ENCODE assay signal across 1 cellular context in the genomic region with DNA sequence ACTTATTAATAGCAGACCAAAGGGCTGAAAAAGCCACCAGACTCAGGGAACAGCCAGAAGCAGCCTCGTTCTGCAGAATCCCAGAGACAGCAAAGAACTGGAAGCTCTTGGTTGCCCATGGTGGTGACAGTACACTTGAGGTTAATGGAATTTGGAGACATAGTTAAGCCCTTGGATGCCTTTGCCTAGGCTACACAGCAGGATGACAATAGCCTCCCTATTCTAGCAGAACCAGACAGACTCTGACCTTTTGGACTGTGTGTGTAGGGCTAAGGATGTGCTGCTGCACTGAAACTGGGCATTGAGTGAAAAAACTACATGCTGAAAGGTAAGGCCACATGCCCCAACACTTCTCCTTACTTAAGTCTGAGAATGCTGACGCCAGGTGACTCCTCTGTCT.
A peak's percentile ranks its signal among the peaks of the same experiment; 100 is the strongest.
TF ChIP-seq lines count a peak whose summit lies in the region.

No MANE protein-coding gene starts in this region.

TF ChIP-seq in HepG2, 621 proteins besides CTCF, POLR2A, EP300 and RAD21 (continued from another document and continues in another):
- TF ChIP-seq DZIP1 (CRISPR knock-in tag; IDR thresholded peaks at IDR 0.05) (no peak), HNRNPK (IDR thresholded peaks at IDR 0.05; ENCODE audit: low read depth, low read length, poor library complexity, severe bottlenecking) (no peak), MBNL3 (CRISPR knock-in tag; conservative IDR thresholded peaks at IDR 0.05) (no peak), ZNF432 (CRISPR knock-in tag; IDR thresholded peaks at IDR 0.05; ENCODE audit: borderline replicate concordance) (no peak), JUN (CRISPR knock-in tag; IDR thresholded peaks at IDR 0.05) (no peak), HNRNPLL (IDR thresholded peaks at IDR 0.05; ENCODE audit: low read depth, low read length, poor library complexity, severe bottlenecking) (no peak), PHF21A (CRISPR knock-in tag; IDR thresholded peaks at IDR 0.05) (no peak), ZNF235 (CRISPR knock-in tag; IDR thresholded peaks at IDR 0.05; ENCODE audit: borderline replicate concordance) (no peak), ZNF550 (CRISPR knock-in tag; IDR thresholded peaks at IDR 0.05; ENCODE audit: borderline replicate concordance) (no peak), KIAA2018 (CRISPR knock-in tag; IDR thresholded peaks at IDR 0.05; ENCODE audit: borderline replicate concordance) (no peak), ZNF143 (CRISPR knock-in tag; IDR thresholded peaks at IDR 0.05) (no peak), HHEX (CRISPR knock-in tag; IDR thresholded peaks at IDR 0.05) (no peak), MXD3 (CRISPR knock-in tag; IDR thresholded peaks at IDR 0.05) (no peak), BCL6 (CRISPR knock-in tag; IDR thresholded peaks at IDR 0.05) (0 out of 2 replicates have a peak, but pooled peaks have one; percentile 25), KLF9 (CRISPR knock-in tag; IDR thresholded peaks at IDR 0.05; ENCODE audit: low read depth) (no peak), XRCC5 (optimal IDR thresholded peaks at IDR 0.05; ENCODE audit: low read length) (peak; percentile 57), ZNF615 (CRISPR knock-in tag; IDR thresholded peaks at IDR 0.05; ENCODE audit: borderline replicate concordance) (no peak), ZNF672 (CRISPR knock-in tag; IDR thresholded peaks at IDR 0.05) (no peak), CCDC6 (CRISPR knock-in tag; IDR thresholded peaks at IDR 0.05) (no peak), NR1H2 (CRISPR knock-in tag; IDR thresholded peaks at IDR 0.05; ENCODE audit: borderline replicate concordance, low read depth) (no peak), HBP1 (CRISPR knock-in tag; IDR thresholded peaks at IDR 0.05; ENCODE audit: low read depth) (no peak), SOX13 (IDR thresholded peaks at IDR 0.05) (no peak), SOX13 (CRISPR knock-in tag; conservative IDR thresholded peaks at IDR 0.05 in 1 of 2, IDR thresholded peaks at IDR 0.05 in 1 of 2) (peak in 1 of 2 experiments; percentile 77; a peak in 2 of 4 replicates), ZNF619 (CRISPR knock-in tag; IDR thresholded peaks at IDR 0.05) (no peak)
- TF ChIP-seq, protein P1, sequence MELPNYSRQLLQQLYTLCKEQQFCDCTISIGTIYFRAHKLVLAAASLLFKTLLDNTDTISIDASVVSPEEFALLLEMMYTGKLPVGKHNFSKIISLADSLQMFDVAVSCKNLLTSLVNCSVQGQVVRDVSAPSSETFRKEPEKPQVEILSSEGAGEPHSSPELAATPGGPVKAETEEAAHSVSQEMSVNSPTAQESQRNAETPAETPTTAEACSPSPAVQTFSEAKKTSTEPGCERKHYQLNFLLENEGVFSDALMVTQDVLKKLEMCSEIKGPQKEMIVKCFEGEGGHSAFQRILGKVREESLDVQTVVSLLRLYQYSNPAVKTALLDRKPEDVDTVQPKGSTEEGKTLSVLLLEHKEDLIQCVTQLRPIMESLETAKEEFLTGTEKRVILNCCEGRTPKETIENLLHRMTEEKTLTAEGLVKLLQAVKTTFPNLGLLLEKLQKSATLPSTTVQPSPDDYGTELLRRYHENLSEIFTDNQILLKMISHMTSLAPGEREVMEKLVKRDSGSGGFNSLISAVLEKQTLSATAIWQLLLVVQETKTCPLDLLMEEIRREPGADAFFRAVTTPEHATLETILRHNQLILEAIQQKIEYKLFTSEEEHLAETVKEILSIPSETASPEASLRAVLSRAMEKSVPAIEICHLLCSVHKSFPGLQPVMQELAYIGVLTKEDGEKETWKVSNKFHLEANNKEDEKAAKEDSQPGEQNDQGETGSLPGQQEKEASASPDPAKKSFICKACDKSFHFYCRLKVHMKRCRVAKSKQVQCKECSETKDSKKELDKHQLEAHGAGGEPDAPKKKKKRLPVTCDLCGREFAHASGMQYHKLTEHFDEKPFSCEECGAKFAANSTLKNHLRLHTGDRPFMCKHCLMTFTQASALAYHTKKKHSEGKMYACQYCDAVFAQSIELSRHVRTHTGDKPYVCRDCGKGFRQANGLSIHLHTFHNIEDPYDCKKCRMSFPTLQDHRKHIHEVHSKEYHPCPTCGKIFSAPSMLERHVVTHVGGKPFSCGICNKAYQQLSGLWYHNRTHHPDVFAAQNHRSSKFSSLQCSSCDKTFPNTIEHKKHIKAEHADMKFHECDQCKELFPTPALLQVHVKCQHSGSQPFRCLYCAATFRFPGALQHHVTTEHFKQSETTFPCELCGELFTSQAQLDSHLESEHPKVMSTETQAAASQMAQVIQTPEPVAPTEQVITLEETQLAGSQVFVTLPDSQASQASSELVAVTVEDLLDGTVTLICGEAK (IDR thresholded peaks at IDR 0.05): no peak
- TF ChIP-seq, protein P1 (CRISPR knock-in tag; IDR thresholded peaks at IDR 0.05): no peak
- TF ChIP-seq, protein P2, sequence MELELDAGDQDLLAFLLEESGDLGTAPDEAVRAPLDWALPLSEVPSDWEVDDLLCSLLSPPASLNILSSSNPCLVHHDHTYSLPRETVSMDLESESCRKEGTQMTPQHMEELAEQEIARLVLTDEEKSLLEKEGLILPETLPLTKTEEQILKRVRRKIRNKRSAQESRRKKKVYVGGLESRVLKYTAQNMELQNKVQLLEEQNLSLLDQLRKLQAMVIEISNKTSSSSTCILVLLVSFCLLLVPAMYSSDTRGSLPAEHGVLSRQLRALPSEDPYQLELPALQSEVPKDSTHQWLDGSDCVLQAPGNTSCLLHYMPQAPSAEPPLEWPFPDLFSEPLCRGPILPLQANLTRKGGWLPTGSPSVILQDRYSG (CRISPR knock-in tag; IDR thresholded peaks at IDR 0.05): no peak
- TF ChIP-seq, protein P3, sequence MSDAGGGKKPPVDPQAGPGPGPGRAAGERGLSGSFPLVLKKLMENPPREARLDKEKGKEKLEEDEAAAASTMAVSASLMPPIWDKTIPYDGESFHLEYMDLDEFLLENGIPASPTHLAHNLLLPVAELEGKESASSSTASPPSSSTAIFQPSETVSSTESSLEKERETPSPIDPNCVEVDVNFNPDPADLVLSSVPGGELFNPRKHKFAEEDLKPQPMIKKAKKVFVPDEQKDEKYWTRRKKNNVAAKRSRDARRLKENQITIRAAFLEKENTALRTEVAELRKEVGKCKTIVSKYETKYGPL (CRISPR knock-in tag; IDR thresholded peaks at IDR 0.05): no peak
- TF ChIP-seq, protein P4, sequence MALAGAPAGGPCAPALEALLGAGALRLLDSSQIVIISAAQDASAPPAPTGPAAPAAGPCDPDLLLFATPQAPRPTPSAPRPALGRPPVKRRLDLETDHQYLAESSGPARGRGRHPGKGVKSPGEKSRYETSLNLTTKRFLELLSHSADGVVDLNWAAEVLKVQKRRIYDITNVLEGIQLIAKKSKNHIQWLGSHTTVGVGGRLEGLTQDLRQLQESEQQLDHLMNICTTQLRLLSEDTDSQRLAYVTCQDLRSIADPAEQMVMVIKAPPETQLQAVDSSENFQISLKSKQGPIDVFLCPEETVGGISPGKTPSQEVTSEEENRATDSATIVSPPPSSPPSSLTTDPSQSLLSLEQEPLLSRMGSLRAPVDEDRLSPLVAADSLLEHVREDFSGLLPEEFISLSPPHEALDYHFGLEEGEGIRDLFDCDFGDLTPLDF (CRISPR knock-in tag; IDR thresholded peaks at IDR 0.05): no peak
